In the genomic region with DNA sequence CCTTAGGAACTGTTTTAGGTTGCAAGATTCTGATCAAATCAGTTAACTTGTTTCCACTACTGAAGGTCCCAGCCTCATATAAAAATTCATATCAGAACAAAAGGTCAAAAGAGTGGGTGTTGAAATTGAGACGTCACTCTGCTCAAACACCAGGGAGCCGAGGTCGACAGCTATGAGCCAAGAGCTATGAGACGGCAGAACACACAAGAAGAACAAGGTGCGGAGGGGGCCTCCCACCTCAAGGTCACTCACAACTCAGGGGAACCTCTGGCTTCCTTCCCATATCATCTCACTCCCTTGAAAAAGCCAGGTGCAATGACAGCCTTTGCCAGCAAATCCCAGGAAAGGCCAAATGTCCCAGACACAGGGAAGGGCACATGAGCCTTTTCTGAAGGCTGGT, we compare ENCODE assay signal across 22 cellular contexts. TPM values are rescaled to one million over a fixed set of nuclear protein-coding genes. Genes with fewer than 3 reads are reported as not detected.
A peak's percentile ranks its signal among the peaks of the same experiment; 100 is the strongest.
DNase-seq lines count a peak whose midpoint lies in the region; ATAC-seq, FAIRE-seq and TF ChIP-seq lines count a peak whose summit lies in the region.
"Had no signal": no experiment of that assay in that cellular context is flagged by ENCODE, and none has a peak within 500 bp of the region (broad histone marks: within the 10 kb centered on the region; RNA-seq: fewer than 3 reads in every experiment).

No MANE protein-coding gene starts in this region.

- TF ChIP-seq POLR2A in ovary (IDR thresholded peaks at IDR 0.05) = no peak

- peak overlapping the region in 1 of 2 donors; percentile 12 for H3K27ac ChIP-seq in right atrium auricular region
- H3K27ac ChIP-seq in ovary = no peak overlapping the region
- H3K27ac ChIP-seq in kidney (ENCODE audit: low read depth in 2 of 2, low read length in 2 of 2) = no peak overlapping the region
- H3K27ac ChIP-seq: BLaER1 treated with 17β-estradiol and CSF1 and Interleukin-3, amounts not matched to agents 10 nM and 100 nM; RWPE1; SJSA1 had no signal

- TF ChIP-seq CTCF in right atrium auricular region (IDR thresholded peaks at IDR 0.05) (no peak), fibroblast of villous mesenchyme (IDR thresholded peaks at IDR 0.05; ENCODE audit: insufficient read depth, low read depth, low read length) (no peak), ovary (IDR thresholded peaks at IDR 0.05) (no peak), kidney (IDR thresholded peaks at IDR 0.05; ENCODE audit: borderline replicate concordance, extremely low read depth, insufficient read depth) (no peak)

- 30 to 35% (median 32%) methylated on average over 5 of the region's 5 CpGs for WGBS in ovary, 3 donors

- H3K4me3 ChIP-seq in right atrium auricular region = no peak overlapping the region
- no peak overlapping the region for H3K4me3 ChIP-seq in fibroblast of villous mesenchyme (ENCODE audit: low read depth, low read length)
- H3K4me3 ChIP-seq in mucosa of stomach (ENCODE audit: low read length) = no peak overlapping the region
- H3K4me3 ChIP-seq in ovary = no peak overlapping the region
- no peak overlapping the region for H3K4me3 ChIP-seq in kidney (ENCODE audit: low read length in 2 of 2)
- H3K4me3 ChIP-seq: BLaER1 treated with 17β-estradiol and CSF1 and Interleukin-3, amounts not matched to agents 10 nM and 100 nM; GM12878; K562; SJSA1 had no signal

- H3K4me1 ChIP-seq in right atrium auricular region = peaks cover 0 to 7% of the 10 kb centered on the region in 2 donors
- H3K4me1 ChIP-seq in mucosa of stomach (ENCODE audit: control insufficient read depth, insufficient read depth, low read length) = peaks cover 13% of the 10 kb centered on the region
- H3K4me1 ChIP-seq in ovary (ENCODE audit: insufficient read depth) = no peaks in the 10 kb centered on the region
- H3K4me1 ChIP-seq in kidney (ENCODE audit: control insufficient read depth in 1 of 2, insufficient read depth in 1 of 2, low read depth in 1 of 2, low read length in 2 of 2) = peaks cover 0 to 2% of the 10 kb centered on the region in 2 donors
- H3K4me1 ChIP-seq: BLaER1 treated with 17β-estradiol and CSF1 and Interleukin-3, amounts not matched to agents 10 nM and 100 nM had no signal

- intact Hi-C loops in left ventricle myocardium superior (cut with micrococcal nuclease) = no loop called here
- intact Hi-C loops in ovary (cut with DNase I) = no loop called here
- intact Hi-C loops in kidney (cut with DNase I) = no loop called here

- TF ChIP-seq EP300 in ovary (IDR thresholded peaks at IDR 0.05) = no peak

- H3K27me3 ChIP-seq in right atrium auricular region (no peaks in the 10 kb centered on the region), mucosa of stomach (ENCODE audit: control insufficient read depth, insufficient read depth, low read length) (no peaks in the 10 kb centered on the region), ovary (no peaks in the 10 kb centered on the region)
- H3K27me3 ChIP-seq: BLaER1 treated with 17β-estradiol and CSF1 and Interleukin-3, amounts not matched to agents 10 nM and 100 nM; SJSA1 had no signal

- H3K36me3 ChIP-seq in right atrium auricular region = peaks cover 15% of the 10 kb centered on the region
- peaks cover 8% of the 10 kb centered on the region for H3K36me3 ChIP-seq in mucosa of stomach (ENCODE audit: control insufficient read depth, insufficient read depth, low read length)
- no peaks in the 10 kb centered on the region for H3K36me3 ChIP-seq in ovary
- H3K36me3 ChIP-seq in kidney (ENCODE audit: control insufficient read depth in 1 of 2, insufficient read depth in 2 of 2, low read length in 2 of 2) = peaks cover 7% of the 10 kb centered on the region in 2 donors
- H3K36me3 ChIP-seq: BLaER1 treated with 17β-estradiol and CSF1 and Interleukin-3, amounts not matched to agents 10 nM and 100 nM; SJSA1 had no signal

- H3K9ac ChIP-seq in mucosa of stomach (ENCODE audit: low read length) = peak overlapping the region; percentile 69
- no peak overlapping the region for H3K9ac ChIP-seq in kidney (ENCODE audit: low read length in 2 of 2)
- H3K9ac ChIP-seq: BLaER1 treated with 17β-estradiol and CSF1 and Interleukin-3, amounts not matched to agents 10 nM and 100 nM had no signal

- DNase-seq in left ventricle myocardium superior = no peak
- DNase-seq in right atrium auricular region (ENCODE audit: low spot score) = no peak
- DNase-seq in fibroblast of villous mesenchyme (ENCODE audit: low read depth) = peak; percentile 21
- no peak for DNase-seq in ovary
- DNase-seq in kidney = no peak
- DNase-seq: CD8-positive, alpha-beta memory T cell; DND-41; GOT3; NCI-H146; NCI-H226; NCI-H524 treated with DMSO at 0.1 percent for 48 hours had no signal

- FAIRE-seq in kidney (lab: Jason Lieb, UNC) = no peak
- FAIRE-seq: A204.1, G401.6, GM12878, GM18507, K562 had no signal

- H3K9me3 ChIP-seq in right atrium auricular region (no peaks in the 10 kb centered on the region), mucosa of stomach (ENCODE audit: control insufficient read depth, low read length) (no peaks in the 10 kb centered on the region), ovary (no peaks in the 10 kb centered on the region), kidney (ENCODE audit: control insufficient read depth in 1 of 2, low read length in 2 of 2) (no peaks in the 10 kb centered on the region)
- H3K9me3 ChIP-seq: BLaER1 treated with 17β-estradiol and CSF1 and Interleukin-3, amounts not matched to agents 10 nM and 100 nM; SJSA1 had no signal

- ATAC-seq in left ventricle myocardium superior = peak; percentile 48
- no peak for ATAC-seq in GM18867 (IDR thresholded peaks at IDR 0.05; ENCODE audit: unreplicated experiment)
- ATAC-seq in GM21423 (IDR thresholded peaks at IDR 0.05; ENCODE audit: unreplicated experiment) = no peak
- ATAC-seq: K562 had no signal

RNA-seq across cellular contexts. Expression of gene SEC16B, which starts 0.7 kb away (rescaled TPM):
- total RNA-seq in left ventricle myocardium superior = 1.8 TPM
- 1 to 10 TPM; 1.9 to 5.8 TPM for total RNA-seq in right atrium auricular region
- total RNA-seq in fibroblast of villous mesenchyme = 1.3 and 1.6 TPM in 2 replicates
- 1 to 10 TPM; 1.6 to 5.1 (median 3.0) TPM for total RNA-seq in ovary
- polyA plus RNA-seq in ovary = 1 to 10 TPM; 2.9 to 3.1 TPM
- total RNA-seq in kidney = 4.8 TPM
- polyA plus RNA-seq in kidney (ENCODE audit: insufficient read depth, low read depth, low replicate concordance) = 3.5 TPM
- total RNA-seq: CD8-positive, alpha-beta memory T cell; K562 had no signal
- polyA plus RNA-seq: CD8-positive, alpha-beta memory T cell; K562 had no signal
